Comparison of ENCODE assay signal across 8 cellular contexts in genomic region chr9:109640232-109641078, GRCh38.
DNase-seq lines count a peak whose midpoint lies in the region; ATAC-seq, FAIRE-seq and TF ChIP-seq lines count a peak whose summit lies in the region.

No MANE protein-coding gene starts in this region.

- ATAC-seq in GM21447 (IDR thresholded peaks at IDR 0.05; ENCODE audit: unreplicated experiment), result no peak

- H3K27me3 Mint-ChIP-seq in activated CD4-positive, alpha-beta memory T cell treated with anti-CD3 and anti-CD28 coated beads for 36 hours, result peaks cover 34% of the 10 kb centered on the region

- peak overlapping the region; percentile 40 for H3K4me3 ChIP-seq in bronchial epithelial cell (ENCODE audit: low read depth, low read length)
- H3K4me3 ChIP-seq in kidney epithelial cell (ENCODE audit: low read depth, low read length), result peak overlapping the region; percentile 48

- H3K27ac Mint-ChIP-seq in activated CD4-positive, alpha-beta memory T cell treated with anti-CD3 and anti-CD28 coated beads for 36 hours, result no peak overlapping the region

- CTCF ChIA-PET in activated CD4-positive, alpha-beta memory T cell treated with anti-CD3 and anti-CD28 coated beads for 36 hours (lab: Charles Lee), result no interaction called here

- no peak for FAIRE-seq in bronchial epithelial cell (lab: Jason Lieb, UNC)

- H3K4me3 Mint-ChIP-seq in activated CD4-positive, alpha-beta memory T cell treated with anti-CD3 and anti-CD28 coated beads for 36 hours, result no peak overlapping the region

- H3K4me1 Mint-ChIP-seq in activated CD4-positive, alpha-beta memory T cell treated with anti-CD3 and anti-CD28 coated beads for 36 hours (ENCODE audit: low read depth), result no peaks in the 10 kb centered on the region

- peak; percentile 3 for DNase-seq in DMS53 treated with DMSO at 0.1 percent for 48 hours (lab: John Stamatoyannopoulos, UW; ENCODE audit: unreplicated experiment)
- DNase-seq in NCI-H2171 (lab: John Stamatoyannopoulos, UW), result peak; percentile 85
- DNase-seq in bronchial epithelial cell (ENCODE audit: low read depth), result peak; percentile 53
- DNase-seq in kidney epithelial cell (ENCODE audit: low read depth), result peak; percentile 37
- peak; percentile 17 for DNase-seq in stromal cell of bone marrow (ENCODE audit: low read depth)
- DNase-seq in activated CD4-positive, alpha-beta memory T cell treated with anti-CD3 and anti-CD28 coated beads for 36 hours, result no peak
- DNase-seq in NAMALWA (ENCODE audit: low spot score), result no peak

- POLR2A ChIA-PET in activated CD4-positive, alpha-beta memory T cell treated with anti-CD3 and anti-CD28 coated beads for 36 hours (lab: Charles Lee), result no interaction called here

- no peaks in the 10 kb centered on the region for H3K9me3 Mint-ChIP-seq in activated CD4-positive, alpha-beta memory T cell treated with anti-CD3 and anti-CD28 coated beads for 36 hours

- intact Hi-C loops in activated CD4-positive, alpha-beta memory T cell treated with anti-CD3 and anti-CD28 coated beads for 36 hours (cut with micrococcal nuclease), result no loop called here

- H3K36me3 ChIP-seq in bronchial epithelial cell (ENCODE audit: control insufficient read depth, insufficient read depth, low read length) (no peaks in the 10 kb centered on the region), kidney epithelial cell (ENCODE audit: control insufficient read depth, insufficient read depth, low read length) (no peaks in the 10 kb centered on the region)

- H3K27me3 ChIP-seq in bronchial epithelial cell (ENCODE audit: control insufficient read depth, insufficient read depth, low read length) (peaks cover 28% of the 10 kb centered on the region), kidney epithelial cell (ENCODE audit: control insufficient read depth, insufficient read depth, low read length) (peaks cover 25% of the 10 kb centered on the region)

- no peak for TF ChIP-seq CTCF in bronchial epithelial cell (IDR thresholded peaks at IDR 0.05; ENCODE audit: insufficient read depth, low read length, severe bottlenecking)
- no peak for TF ChIP-seq CTCF in kidney epithelial cell (IDR thresholded peaks at IDR 0.05; ENCODE audit: insufficient read depth, low read length, poor library complexity, severe bottlenecking)

- no peaks in the 10 kb centered on the region for H3K36me3 Mint-ChIP-seq in activated CD4-positive, alpha-beta memory T cell treated with anti-CD3 and anti-CD28 coated beads for 36 hours

Comparison
In these comparisons a context has a peak if more than half of its experiments do, and no peak if none do; other contexts are left out.
1. DNase-seq: peak in DMS53 treated with DMSO at 0.1 percent for 48 hours (single experiment), NCI-H2171 (single experiment), bronchial epithelial cell (single experiment), kidney epithelial cell (single experiment) and stromal cell of bone marrow (single experiment); none in activated CD4-positive, alpha-beta memory T cell treated with anti-CD3 and anti-CD28 coated beads for 36 hours (single experiment) and NAMALWA (single experiment).